In the genomic region with DNA sequence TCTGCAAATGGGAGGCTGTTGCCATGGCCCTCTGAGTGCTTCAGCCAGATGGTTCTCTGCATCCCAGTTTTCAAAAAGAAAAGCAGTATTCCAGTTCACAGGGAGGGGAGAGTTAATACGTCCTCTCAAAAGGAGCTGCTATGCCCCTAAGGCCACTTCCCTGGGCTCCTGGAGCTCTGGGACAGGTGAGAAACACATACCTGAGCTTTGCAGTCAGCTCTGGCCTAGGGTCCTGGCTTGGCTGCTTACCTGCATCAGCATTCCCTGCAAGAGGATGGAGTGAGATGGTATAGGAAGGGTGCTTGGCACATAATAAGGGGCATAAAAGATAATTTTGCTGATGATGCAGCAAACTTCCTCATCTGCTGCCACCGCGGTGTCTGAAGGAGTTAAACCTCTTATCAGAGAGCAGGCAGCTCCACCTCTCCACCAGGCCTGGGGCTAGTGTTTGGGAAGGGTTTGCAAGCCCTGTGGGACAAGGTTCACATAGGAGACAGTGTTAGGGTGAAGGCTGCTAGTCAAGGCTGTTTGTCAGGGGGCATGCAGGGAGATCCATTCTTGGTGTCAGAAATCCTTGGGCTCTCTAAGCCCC, we compare ENCODE assay signal across 13 cellular contexts.
DNase-seq lines count a peak whose midpoint lies in the region; ATAC-seq, FAIRE-seq and TF ChIP-seq lines count a peak whose summit lies in the region.
"Had no signal": no experiment of that assay in that cellular context is flagged by ENCODE, and none has a peak within 500 bp of the region (broad histone marks: within the 10 kb centered on the region; RNA-seq: fewer than 3 reads in every experiment).

No MANE protein-coding gene starts in this region.

- no peaks in the 10 kb centered on the region for H3K36me3 Mint-ChIP-seq in osteocyte (ENCODE audit: unreplicated experiment)
- H3K36me3 Mint-ChIP-seq: activated naive CD4-positive, alpha-beta T cell treated with anti-CD3 and anti-CD28 coated beads, Interleukin-2, amount 50 U/mL, for 24 hours had no signal

- H3K27me3 Mint-ChIP-seq in osteocyte (ENCODE audit: unreplicated experiment) = no peaks in the 10 kb centered on the region
- H3K27me3 Mint-ChIP-seq: activated naive CD4-positive, alpha-beta T cell treated with anti-CD3 and anti-CD28 coated beads, Interleukin-2, amount 50 U/mL, for 24 hours had no signal

- no peaks in the 10 kb centered on the region for H4K20me1 ChIP-seq in HepG2 (ENCODE audit: insufficient read depth, low read length)

- CTCF ChIA-PET in HepG2 (lab: Yijun Ruan, JAX; ENCODE audit: low intra/inter-chr PET ratio, low total read pairs) = no interaction called here

- no peak overlapping the region for H3K4me3 Mint-ChIP-seq in osteocyte (ENCODE audit: unreplicated experiment)
- H3K4me3 Mint-ChIP-seq: activated B cell treated with CpG ODN at 0.5 μM for 24 hours; activated naive CD4-positive, alpha-beta T cell treated with anti-CD3 and anti-CD28 coated beads, Interleukin-2, amount 50 U/mL, for 24 hours had no signal

- TF ChIP-seq EP300 in HepG2 (IDR thresholded peaks at IDR 0.05; ENCODE audit: low read depth in 2 of 2, low read length in 2 of 2) (no peak), HepG2 (CRISPR knock-in tag; IDR thresholded peaks at IDR 0.05; ENCODE audit: borderline replicate concordance) (no peak)

- no peak overlapping the region for H3K4me2 ChIP-seq in HepG2 (ENCODE audit: low read depth, low read length)

- H3K9me3 ChIP-seq in HepG2 (ENCODE audit: low read length) = no peaks in the 10 kb centered on the region
- no peaks in the 10 kb centered on the region for H3K9me3 ChIP-seq in right lobe of liver
- no peaks in the 10 kb centered on the region for H3K9me3 ChIP-seq in esophagus (ENCODE audit: control insufficient read depth in 2 of 2, insufficient read depth in 1 of 2, low read depth in 1 of 2, low read length in 1 of 2)
- H3K9me3 ChIP-seq in prostate gland = no peaks in the 10 kb centered on the region

- H3K36me3 ChIP-seq in HepG2 (replicated peaks in 1 of 2; ENCODE audit: control insufficient read depth in 1 of 2, insufficient read depth in 2 of 2, low read length in 2 of 2) = no peaks in the 10 kb centered on the region
- H3K36me3 ChIP-seq in right lobe of liver = no peaks in the 10 kb centered on the region
- H3K36me3 ChIP-seq in esophagus (ENCODE audit: control insufficient read depth in 2 of 2, insufficient read depth in 2 of 2, low read length in 1 of 2) = no peaks in the 10 kb centered on the region
- H3K36me3 ChIP-seq in prostate gland = no peaks in the 10 kb centered on the region

- H3K27me3 ChIP-seq in HepG2 (ENCODE audit: control insufficient read depth in 1 of 2, insufficient read depth in 2 of 2, low read length in 2 of 2) (peaks cover 0 to 7% of the 10 kb centered on the region in 2 experiments; a peak in 1 of 5 replicates), right lobe of liver (no peaks in the 10 kb centered on the region), esophagus (ENCODE audit: control insufficient read depth in 1 of 2, insufficient read depth in 2 of 2, low read length in 2 of 2) (no peaks in the 10 kb centered on the region), prostate gland (replicated peaks; ENCODE audit: insufficient read depth) (no peaks in the 10 kb centered on the region)

- H3K9ac ChIP-seq in HepG2 (ENCODE audit: insufficient read depth, low read depth, low read length) = no peak overlapping the region

- BruUV-seq in HepG2 (replicated peaks; lab: Mats Ljungman, UMichigan) = no TSS peak

- WGBS in HepG2 (ENCODE audit: low lambda C conversion rate) = 5% methylated on average over 3 of the region's 3 CpGs
- WGBS in right lobe of liver (ENCODE audit: insufficient coverage, low coverage, low lambda C conversion rate, missing lambda C conversion rate) = 0% methylated on average over 3 of the region's 3 CpGs
- 38 to 53% methylated on average over 3 of the region's 3 CpGs for WGBS in esophagus, 2 donors
- 47% methylated on average over 3 of the region's 3 CpGs for WGBS in prostate gland

- no peak for TF ChIP-seq POLR2A in HepG2 (IDR thresholded peaks at IDR 0.05; ENCODE audit: insufficient read depth in 1 of 2, low read depth in 2 of 2, low read length in 2 of 2)
- no peak for TF ChIP-seq POLR2A in right lobe of liver (IDR thresholded peaks at IDR 0.05)
- no peak for TF ChIP-seq POLR2A in prostate gland (IDR thresholded peaks at IDR 0.05)

- ATAC-seq in HepG2 (peak; percentile 29; the same call in 2 of the 3 replicates), right lobe of liver (no peak)

- no peak for DNase-seq in HepG2 (ENCODE audit: low spot score)
- DNase-seq in right lobe of liver = no peak
- no peak for DNase-seq in prostate gland (ENCODE audit: low spot score)
- DNase-seq in activated CD8-positive, alpha-beta memory T cell treated with anti-CD3 and anti-CD28 coated beads for 24 hours = no peak
- DNase-seq in SIG-M5 treated with dmso at 0.1 percent for 504 hours (lab: John Stamatoyannopoulos, UW; ENCODE audit: unreplicated experiment) = no peak
- DNase-seq in osteocyte (ENCODE audit: extremely low spot score, unreplicated experiment) = no peak
- DNase-seq in G401 (ENCODE audit: low spot score) = no peak
- DNase-seq: activated B cell treated with CpG ODN at 0.5 μM for 24 hours; activated CD8-positive, alpha-beta memory T cell treated with anti-CD3 and anti-CD28 coated beads, Interleukin-2, amount 50 U/mL, for 4 hours; NCI-H2171 treated with DMSO at 0.1 percent for 48 hours; stimulated activated CD4-positive, alpha-beta T cell treated with anti-CD3 and anti-CD28 coated beads, Interleukin-4, amount 100 ng/mL, for 4 hours had no signal

- H3K79me2 ChIP-seq in HepG2 (ENCODE audit: insufficient read depth, low read length) = no peaks in the 10 kb centered on the region

- no peak for FAIRE-seq in HepG2 (lab: Jason Lieb, UNC)

- POLR2A ChIA-PET in HepG2 (lab: Yijun Ruan, JAX) = no interaction called here

- H3K4me3 ChIP-seq in HepG2 (replicated peaks in 1 of 3; ENCODE audit: insufficient read depth in 1 of 3, low read depth in 2 of 3, low read length in 3 of 3) = no peak overlapping the region
- H3K4me3 ChIP-seq in right lobe of liver = no peak overlapping the region
- H3K4me3 ChIP-seq in esophagus (ENCODE audit: low read depth in 1 of 2, low read length in 2 of 2) = no peak overlapping the region
- H3K4me3 ChIP-seq in prostate gland = no peak overlapping the region

- H3K27ac ChIP-seq in HepG2 (ENCODE audit: extremely low read length, insufficient read depth, low read length) (no peak overlapping the region), right lobe of liver (peak overlapping the region in 1 of 3 donors; percentile 24), esophagus (ENCODE audit: low read depth in 2 of 2, low read length in 1 of 2) (peak overlapping the region; percentile 40 to 47), prostate gland (peak overlapping the region; percentile 32 to 36)

- no peak for TF ChIP-seq CTCF in HepG2 (CRISPR knock-in tag; IDR thresholded peaks at IDR 0.05)
- no peak for TF ChIP-seq CTCF in right lobe of liver (IDR thresholded peaks at IDR 0.05)
- no peak for TF ChIP-seq CTCF in prostate gland (IDR thresholded peaks at IDR 0.05)
- TF ChIP-seq CTCF in osteocyte (IDR thresholded peaks at IDR 0.05) = no peak

- H3K4me1 ChIP-seq in HepG2 (ENCODE audit: insufficient read depth, low read length) = no peaks in the 10 kb centered on the region
- H3K4me1 ChIP-seq in right lobe of liver = no peaks in the 10 kb centered on the region
- H3K4me1 ChIP-seq in esophagus (ENCODE audit: control insufficient read depth in 2 of 2, insufficient read depth in 2 of 2, low read length in 1 of 2) = peaks cover 0 to 5% of the 10 kb centered on the region in 2 donors
- no peaks in the 10 kb centered on the region for H3K4me1 ChIP-seq in prostate gland (replicated peaks)

- H2AFZ ChIP-seq in HepG2 (ENCODE audit: low read length) = no peak overlapping the region

- H3K9me3 Mint-ChIP-seq in osteocyte (ENCODE audit: unreplicated experiment) = no peaks in the 10 kb centered on the region
- H3K9me3 Mint-ChIP-seq: activated B cell treated with CpG ODN at 0.5 μM for 24 hours; activated naive CD4-positive, alpha-beta T cell treated with anti-CD3 and anti-CD28 coated beads, Interleukin-2, amount 50 U/mL, for 24 hours had no signal

- TF ChIP-seq RAD21 in HepG2 (CRISPR knock-in tag; IDR thresholded peaks at IDR 0.05) = no peak

- H3K4me1 Mint-ChIP-seq in osteocyte (ENCODE audit: unreplicated experiment) = no peaks in the 10 kb centered on the region
- H3K4me1 Mint-ChIP-seq: activated B cell treated with CpG ODN at 0.5 μM for 24 hours; activated naive CD4-positive, alpha-beta T cell treated with anti-CD3 and anti-CD28 coated beads, Interleukin-2, amount 50 U/mL, for 24 hours had no signal

- no peak overlapping the region for H3K27ac Mint-ChIP-seq in osteocyte (ENCODE audit: unreplicated experiment)
- H3K27ac Mint-ChIP-seq: activated B cell treated with CpG ODN at 0.5 μM for 24 hours; activated naive CD4-positive, alpha-beta T cell treated with anti-CD3 and anti-CD28 coated beads, Interleukin-2, amount 50 U/mL, for 24 hours had no signal

- in situ Hi-C loops in HepG2 (cut with HindIII; ENCODE audit: extremely low pct_ligation_motif_present, low pct_unique_long_range_greater_than_20kb) (no loop called here), G401 (cut with HindIII; ENCODE audit: low sequenced_read_pairs) (no loop called here)

- intact Hi-C loops in HepG2 (cut with micrococcal nuclease; ENCODE audit: unreplicated experiment) (no loop called here), right lobe of liver (cut with DNase I) (no loop called here), prostate gland (cut with DNase I) (loop anchor here (10.0 kb wide), 1 partner anchor 60 kb away; the partner anchor contains the start of gene SLC24A3)

TF ChIP-seq in HepG2, 621 proteins besides CTCF, POLR2A, EP300 and RAD21:
- TF ChIP-seq MAFF (IDR thresholded peaks at IDR 0.05; ENCODE audit: low read depth, low read length) (peak; percentile 62; the same call in 1 of the 2 replicates), YY1 (IDR thresholded peaks at IDR 0.05; ENCODE audit: insufficient read depth, insufficient replicate concordance, low read depth, low read length) (no peak), MAFK (conservative IDR thresholded peaks at IDR 0.05 in 1 of 2, IDR thresholded peaks at IDR 0.05 in 1 of 2; ENCODE audit: low read length in 2 of 2) (peak; percentile 70), ZNF263 (CRISPR knock-in tag; IDR thresholded peaks at IDR 0.05) (0 out of 2 replicates have a peak, but pooled peaks have one; percentile 31)
